ENCODE assay signal across 25 cellular contexts in genomic region chr3:155188036-155188435, GRCh38.
DNase-seq lines count a peak whose midpoint lies in the region; ATAC-seq and TF ChIP-seq lines count a peak whose summit lies in the region.
"Had no signal": no experiment of that assay in that cellular context is flagged by ENCODE, and none has a peak within 500 bp of the region (broad histone marks: within the 10 kb centered on the region; RNA-seq: fewer than 3 reads in every experiment).

No MANE protein-coding gene starts in this region.

- peak overlapping the region; percentile 11; the same call in 1 of the 2 replicates for H3K23ac ChIP-seq in IMR-90 (ENCODE audit: low read depth, low read length)

- no peak overlapping the region for H2BK5ac ChIP-seq in IMR-90 (ENCODE audit: low read depth, low read length, poor library complexity, severe bottlenecking)

- H3K9me3 Mint-ChIP-seq in activated CD8-positive, alpha-beta T cell treated with anti-CD3 and anti-CD28 coated beads for 36 hours = no peaks in the 10 kb centered on the region

- dilution Hi-C loops in IMR-90 (cut with HindIII; ENCODE audit: low sequenced_read_pairs, unreplicated experiment) = no loop called here

- peaks cover 6% of the 10 kb centered on the region for H3K4me1 Mint-ChIP-seq in activated CD8-positive, alpha-beta T cell treated with anti-CD3 and anti-CD28 coated beads for 36 hours (ENCODE audit: low read depth)
- H3K4me1 Mint-ChIP-seq: CD4-positive, alpha-beta memory T cell had no signal

- no peak overlapping the region for H4K91ac ChIP-seq in IMR-90 (ENCODE audit: insufficient read depth, low read depth, low read length)

- DNase-seq in AG04450 (ENCODE audit: low read depth, low spot score) (peak; percentile 1), IMR-90 (peak; percentile 48), fibroblast of gingiva (ENCODE audit: low read depth) (peak; percentile 68), osteoblast (ENCODE audit: insufficient read length, low spot score, missing footprints) (peak; percentile 67), left lobe of liver (ENCODE audit: low spot score) (no peak), NCI-H1694 treated with DMSO at 0.1 percent for 48 hours (lab: John Stamatoyannopoulos, UW) (no peak)
- DNase-seq in activated CD8-positive, alpha-beta T cell treated with anti-CD3 and anti-CD28 coated beads for 36 hours = no peak
- DNase-seq: 8988T; C1 segment of cervical spinal cord; CD4-positive, alpha-beta memory T cell; COR-L47; EL; GF-D8; MM.1S; NCI-H1417; NCI-H1694; NCI-H2081; NCI-H2227 treated with DMSO at 0.1 percent for 48 hours; NCI-H526 treated with DMSO at 0.1 percent for 48 hours; SHP77 had no signal

- intact Hi-C loops in IMR-90 (cut with micrococcal nuclease) = no loop called here
- intact Hi-C loops in activated CD8-positive, alpha-beta T cell treated with anti-CD3 and anti-CD28 coated beads for 36 hours (cut with micrococcal nuclease) = no loop called here

- H2AFZ ChIP-seq in IMR-90 (replicated peaks; ENCODE audit: low read length, poor library complexity) (no peak overlapping the region), osteoblast (ENCODE audit: low read length) (no peak overlapping the region)

- no TSS peak for BruUV-seq in IMR-90 (replicated peaks; lab: Mats Ljungman, UMichigan)

- TF ChIP-seq RAD21 in IMR-90 (IDR thresholded peaks at IDR 0.05; ENCODE audit: low read length) = no peak

- no peak overlapping the region for H4K8ac ChIP-seq in IMR-90 (ENCODE audit: low read depth in 2 of 2, low read length in 2 of 2)

- no peak overlapping the region; the same call in 2 of the 3 replicates for H2BK15ac ChIP-seq in IMR-90 (ENCODE audit: low read depth, low read length)

- H3K14ac ChIP-seq in IMR-90 (replicated peaks; ENCODE audit: low read depth, low read length) = no peak overlapping the region

- H3K4me2 ChIP-seq in IMR-90 (ENCODE audit: low read depth, low read length) = no peak overlapping the region
- no peak overlapping the region for H3K4me2 ChIP-seq in osteoblast (ENCODE audit: insufficient read depth, low read length)
- H3K4me2 ChIP-seq: KMS-11 had no signal

- no peaks in the 10 kb centered on the region for H3K79me2 ChIP-seq in osteoblast (ENCODE audit: insufficient read depth, low read length)

- ATAC-seq in IMR-90 (ENCODE audit: low read depth) (peak; percentile 35; the same call in 1 of the 2 replicates), left lobe of liver (no peak)
- no peak for ATAC-seq in activated CD8-positive, alpha-beta T cell treated with anti-CD3 and anti-CD28 coated beads for 36 hours
- ATAC-seq: HCT116, Panc1 had no signal

- no peak overlapping the region for H2BK20ac ChIP-seq in IMR-90 (ENCODE audit: low read depth, low read length)

- H3K9me3 ChIP-seq in AG04450 (ENCODE audit: control insufficient read depth, insufficient read depth, low read length) (no peaks in the 10 kb centered on the region), IMR-90 (ENCODE audit: control insufficient read depth, insufficient read depth, low read length) (0 out of 2 replicates have a peak, but pooled peaks cover 2% of the 10 kb centered on the region), osteoblast (ENCODE audit: low read depth, low read length) (no peaks in the 10 kb centered on the region)

- H3K56ac ChIP-seq in IMR-90 (ENCODE audit: extremely low read depth, insufficient read depth, low read length) = no peak overlapping the region

- H2BK120ac ChIP-seq in IMR-90 (ENCODE audit: low read depth, low read length) = no peak overlapping the region

- no peak overlapping the region for H3K4me3 Mint-ChIP-seq in activated CD8-positive, alpha-beta T cell treated with anti-CD3 and anti-CD28 coated beads for 36 hours
- H3K4me3 Mint-ChIP-seq: CD4-positive, alpha-beta memory T cell; IgD-negative memory B cell had no signal

- H4K20me1 ChIP-seq in IMR-90 (ENCODE audit: insufficient read depth, low read length) (no peaks in the 10 kb centered on the region), osteoblast (ENCODE audit: insufficient read depth, low read length) (no peaks in the 10 kb centered on the region)

- POLR2A ChIA-PET in AG04450 (lab: Yijun Ruan, JAX) = no interaction called here
- POLR2A ChIA-PET in IMR-90 (lab: Charles Lee; ENCODE audit: unreplicated experiment) = no interaction called here
- POLR2A ChIA-PET in activated CD8-positive, alpha-beta T cell treated with anti-CD3 and anti-CD28 coated beads for 36 hours (lab: Charles Lee) = no interaction called here

- no peak overlapping the region for H2AK9ac ChIP-seq in IMR-90 (replicated peaks; ENCODE audit: low read depth, low read length, poor library complexity)

- no CpG with 5 or more reads among the region's 2 CpGs for WGBS in IMR-90 (ENCODE audit: extremely low coverage in 2 of 2, insufficient read length in 1 of 2), 2 experiments

- no peaks in the 10 kb centered on the region for H3K79me1 ChIP-seq in IMR-90 (ENCODE audit: low read depth in 1 of 2, low read length in 2 of 2)

- H3K4me3 ChIP-seq in AG04450 (ENCODE audit: low read depth, low read length) (no peak overlapping the region), IMR-90 (ENCODE audit: insufficient read depth, low read depth, low read length) (no peak overlapping the region), osteoblast (ENCODE audit: insufficient read depth, low read length) (no peak overlapping the region)

- no peaks in the 10 kb centered on the region for H3K9me1 ChIP-seq in IMR-90 (ENCODE audit: insufficient read depth, low read length)

- TF ChIP-seq CTCF in AG04450 (IDR thresholded peaks at IDR 0.05; ENCODE audit: low read depth, low read length) (no peak), IMR-90 (conservative IDR thresholded peaks at IDR 0.05; ENCODE audit: low read depth, low read length) (no peak), osteoblast (IDR thresholded peaks at IDR 0.05; ENCODE audit: extremely low read depth, low read depth, low read length) (no peak)
- no peak for TF ChIP-seq CTCF in activated CD8-positive, alpha-beta T cell treated with anti-CD3 and anti-CD28 coated beads for 36 hours (IDR thresholded peaks at IDR 0.05)

- H3K36me3 ChIP-seq in IMR-90 (ENCODE audit: control insufficient read depth, insufficient read depth, low read length) (no peaks in the 10 kb centered on the region), osteoblast (ENCODE audit: insufficient read depth, low read length) (no peaks in the 10 kb centered on the region)

- no peak overlapping the region for H4K5ac ChIP-seq in IMR-90 (ENCODE audit: low read depth, low read length)

- H3K4ac ChIP-seq in IMR-90 (ENCODE audit: low read depth, low read length) = no peak overlapping the region

- H3K4me1 ChIP-seq in IMR-90 (ENCODE audit: control insufficient read depth, insufficient read depth, low read length) (peaks cover 3% of the 10 kb centered on the region), osteoblast (ENCODE audit: insufficient read depth, low read length) (no peaks in the 10 kb centered on the region)

- H3K27me3 ChIP-seq in AG04450 (ENCODE audit: control insufficient read depth, insufficient read depth, low read length) = no peaks in the 10 kb centered on the region
- H3K27me3 ChIP-seq in IMR-90 (ENCODE audit: control insufficient read depth, insufficient read depth, low read length) = no peaks in the 10 kb centered on the region
- no peaks in the 10 kb centered on the region for H3K27me3 ChIP-seq in osteoblast (ENCODE audit: insufficient read depth, low read length)

- no peak overlapping the region for H3K18ac ChIP-seq in IMR-90 (ENCODE audit: low read depth, low read length)

- CTCF ChIA-PET in AG04450 (lab: Charles Lee) (no interaction called here), IMR-90 (lab: Yijun Ruan, JAX) (no interaction called here)
- CTCF ChIA-PET in activated CD8-positive, alpha-beta T cell treated with anti-CD3 and anti-CD28 coated beads for 36 hours (lab: Charles Lee) = no interaction called here

- H3K36me3 Mint-ChIP-seq in activated CD8-positive, alpha-beta T cell treated with anti-CD3 and anti-CD28 coated beads for 36 hours (ENCODE audit: low read depth) = no peaks in the 10 kb centered on the region
- H3K36me3 Mint-ChIP-seq: CD4-positive, alpha-beta memory T cell; IgD-negative memory B cell had no signal

- TF ChIP-seq POLR2A in IMR-90 (IDR thresholded peaks at IDR 0.05; ENCODE audit: low read depth, low read length) = no peak

- no peak overlapping the region for H3K27ac Mint-ChIP-seq in activated CD8-positive, alpha-beta T cell treated with anti-CD3 and anti-CD28 coated beads for 36 hours
- H3K27ac Mint-ChIP-seq: CD4-positive, alpha-beta memory T cell; IgD-negative memory B cell had no signal

- H3K27ac ChIP-seq in AG04450 (ENCODE audit: low read depth, low read length) = no peak overlapping the region
- H3K27ac ChIP-seq in IMR-90 (ENCODE audit: insufficient read depth, low read length) = no peak overlapping the region
- no peak overlapping the region for H3K27ac ChIP-seq in osteoblast (ENCODE audit: low read depth, low read length)
- H3K27ac ChIP-seq: KMS-11, RWPE1 had no signal

- H3K9ac ChIP-seq in IMR-90 (ENCODE audit: low read depth, low read length) = no peak overlapping the region
- H3K9ac ChIP-seq: KMS-11 had no signal

- in situ Hi-C loops in IMR-90 (cut with MboI; ENCODE audit: low sequenced_read_pairs) = no loop called here

- no peaks in the 10 kb centered on the region for H3K27me3 Mint-ChIP-seq in activated CD8-positive, alpha-beta T cell treated with anti-CD3 and anti-CD28 coated beads for 36 hours
- H3K27me3 Mint-ChIP-seq: CD4-positive, alpha-beta memory T cell; IgD-negative memory B cell had no signal

- H2AK5ac ChIP-seq in IMR-90 (ENCODE audit: low read depth, low read length) = no peak overlapping the region

TF ChIP-seq in IMR-90, 13 proteins besides CTCF, POLR2A, EP300 and RAD21 (continues in another document):
- TF ChIP-seq ELK1 (IDR thresholded peaks at IDR 0.05; ENCODE audit: borderline replicate concordance, low read depth, low read length) = no peak
- TF ChIP-seq USF2 (IDR thresholded peaks at IDR 0.05; ENCODE audit: low read depth, low read length) = no peak
- TF ChIP-seq CHD1 (IDR thresholded peaks at IDR 0.05; ENCODE audit: low read depth, low read length) = no peak
- TF ChIP-seq SMC3 (IDR thresholded peaks at IDR 0.05; ENCODE audit: low read depth, low read length) = no peak
- TF ChIP-seq CEBPB (IDR thresholded peaks at IDR 0.05; ENCODE audit: low read depth, low read length) = no peak

Comparison
In these comparisons a context has a peak if more than half of its experiments do, and no peak if none do; other contexts are left out.
1. DNase-seq: peak in AG04450 (single experiment), IMR-90 (single experiment), fibroblast of gingiva (single experiment) and osteoblast (single experiment); none in left lobe of liver (single experiment), activated CD8-positive, alpha-beta T cell treated with anti-CD3 and anti-CD28 coated beads for 36 hours (single experiment) and NCI-H1694 treated with DMSO at 0.1 percent for 48 hours (single experiment).